21 cellular contexts compared by ENCODE assay signal in the genomic region with DNA sequence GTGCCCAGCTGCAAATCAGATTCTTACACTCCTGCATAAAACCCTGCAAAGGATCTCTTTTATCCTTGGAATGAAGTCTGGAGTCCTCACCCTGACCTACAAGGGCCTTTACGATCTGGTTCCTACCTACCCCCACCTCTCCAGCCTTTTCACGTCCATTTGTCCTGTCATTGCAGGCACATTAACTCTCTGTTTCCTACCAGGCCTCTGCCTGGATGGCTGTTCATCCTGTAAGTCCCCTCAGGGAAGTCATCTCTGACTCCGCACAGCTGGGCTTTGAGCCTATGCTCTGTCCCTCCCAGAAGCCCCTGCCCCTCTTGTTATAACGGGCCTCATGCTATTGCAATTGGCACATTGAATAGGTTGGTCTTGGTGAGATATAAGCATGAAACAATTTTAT.
"Had no signal": no experiment of that assay in that cellular context is flagged by ENCODE, and none has a peak within 500 bp of the region (broad histone marks: within the 10 kb centered on the region; RNA-seq: fewer than 3 reads in every experiment).

No MANE protein-coding gene starts in this region.

- H3K4me3 ChIP-seq: colonic mucosa, gastrocnemius medialis, heart right ventricle, mucosa of descending colon, pancreas, stomach, thoracic aorta, transverse colon had no signal

- FAIRE-seq: islet of Langerhans, pancreas, small intestine had no signal

- H3K4me1 ChIP-seq: colonic mucosa, gastrocnemius medialis, pancreas, stomach, transverse colon had no signal

- DNase-seq: colonic mucosa; dermis blood vessel endothelial cell; erythroblast; gastrocnemius medialis; heart right ventricle; hypothalamus; mammary epithelial cell; naive thymus-derived CD8-positive, alpha-beta T cell; pancreas; right cardiac atrium; small intestine; stimulated activated CD4-positive, alpha-beta T cell treated with anti-CD3 and anti-CD28 coated beads, Interleukin-12 subunit alpha, Interleukin-12 subunit beta, amount 100 ng/mL, for 4 hours; stimulated activated naive CD4-positive, alpha-beta T cell; stomach; transverse colon had no signal

- H3K27me3 ChIP-seq: colonic mucosa, gastrocnemius medialis, heart right ventricle, pancreas, stomach, transverse colon had no signal

- H3K27ac Mint-ChIP-seq: naive thymus-derived CD8-positive, alpha-beta T cell; progenitor cell of endocrine pancreas had no signal

- H3K4me3 Mint-ChIP-seq: naive thymus-derived CD8-positive, alpha-beta T cell; neural crest cell had no signal

- H3K36me3 Mint-ChIP-seq: naive thymus-derived CD8-positive, alpha-beta T cell had no signal

- H3K36me3 ChIP-seq: colonic mucosa, gastrocnemius medialis, heart right ventricle, pancreas, stomach, thoracic aorta, transverse colon had no signal

- H3K27ac ChIP-seq: colonic mucosa, gastrocnemius medialis, pancreas, stomach, thoracic aorta, transverse colon had no signal

- H3K4me1 Mint-ChIP-seq: neural crest cell had no signal

- H3K9me3 ChIP-seq: colonic mucosa, gastrocnemius medialis, heart right ventricle, mucosa of descending colon, pancreas, stomach, thoracic aorta, transverse colon had no signal

- H3K9me3 Mint-ChIP-seq: naive thymus-derived CD8-positive, alpha-beta T cell; neural crest cell had no signal

- ATAC-seq: gastrocnemius medialis; heart right ventricle; left lobe of liver; mucosa of descending colon; naive thymus-derived CD8-positive, alpha-beta T cell; pancreas; right cardiac atrium had no signal
